In genomic region chr4:6771229-6771671, GRCh38 we compare ENCODE assay signal across 1 cellular context.
TF ChIP-seq lines count a peak whose summit lies in the region.

No MANE protein-coding gene starts in this region.

TF ChIP-seq in Ishikawa, 13 proteins besides CTCF, POLR2A, EP300 and RAD21 (continued from another document):
- TF ChIP-seq REST (IDR thresholded peaks at IDR 0.05; ENCODE audit: low read depth) (no peak), YY1 (IDR thresholded peaks at IDR 0.05; ENCODE audit: low read depth) (0 out of 2 replicates have a peak, but pooled peaks have one; percentile 23)
